Comparison of ENCODE assay signal across 25 cellular contexts in genomic region chr10:124250506-124250905, GRCh38.
DNase-seq lines count a peak whose midpoint lies in the region; ATAC-seq and TF ChIP-seq lines count a peak whose summit lies in the region.
"Had no signal": no experiment of that assay in that cellular context is flagged by ENCODE, and none has a peak within 500 bp of the region (broad histone marks: within the 10 kb centered on the region; RNA-seq: fewer than 3 reads in every experiment).

No MANE protein-coding gene starts in this region.

- H3K27ac Mint-ChIP-seq in neural progenitor cell: peak overlapping the region; percentile 15
- no peak overlapping the region for H3K27ac Mint-ChIP-seq in T-helper 2 cell treated with Interferon-gamma antibody and Interleukin-4, amounts not matched to agents 5 μg/mL and 100 μg/mL, for 36 hours
- H3K27ac Mint-ChIP-seq: activated CD4-positive, alpha-beta T cell treated with anti-CD3 and anti-CD28 coated beads, Interleukin-2, amount 10 ng/mL, durations not matched to agents 7 days and 5 days; activated CD8-positive, alpha-beta memory T cell treated with anti-CD3 and anti-CD28 coated beads, Interleukin-2, amount 10 ng/mL, durations not matched to agents 7 days and 5 days; activated naive CD4-positive, alpha-beta T cell treated with anti-CD3 and anti-CD28 coated beads, Interleukin-2, amount 10 ng/mL, durations not matched to agents 7 days and 5 days; CD4-positive, alpha-beta memory T cell; nephron progenitor cell; WTC11 had no signal

- CTCF ChIA-PET in OCI-LY7 (lab: Charles Lee; ENCODE audit: unreplicated experiment): no interaction called here

- H3K36me3 ChIP-seq in OCI-LY7 (ENCODE audit: insufficient read depth, low read length): no peaks in the 10 kb centered on the region
- H3K36me3 ChIP-seq in neural progenitor cell: no peaks in the 10 kb centered on the region
- H3K36me3 ChIP-seq: brain microvascular endothelial cell, HAP-1, MG63, right atrium auricular region, tibial artery had no signal

- H3K4me1 Mint-ChIP-seq in neural progenitor cell: peaks cover 6% of the 10 kb centered on the region
- no peaks in the 10 kb centered on the region for H3K4me1 Mint-ChIP-seq in T-helper 2 cell treated with Interferon-gamma antibody and Interleukin-4, amounts not matched to agents 5 μg/mL and 100 μg/mL, for 36 hours (ENCODE audit: low read depth)
- H3K4me1 Mint-ChIP-seq: activated CD4-positive, alpha-beta T cell treated with anti-CD3 and anti-CD28 coated beads, Interleukin-2, amount 10 ng/mL, durations not matched to agents 7 days and 5 days; activated CD8-positive, alpha-beta memory T cell treated with anti-CD3 and anti-CD28 coated beads, Interleukin-2, amount 10 ng/mL, durations not matched to agents 7 days and 5 days; activated naive CD4-positive, alpha-beta T cell treated with anti-CD3 and anti-CD28 coated beads, Interleukin-2, amount 10 ng/mL, durations not matched to agents 7 days and 5 days; CD4-positive, alpha-beta memory T cell; WTC11 had no signal

- H3K4me1 ChIP-seq in OCI-LY7 (ENCODE audit: insufficient read depth, low read length, poor library complexity, severe bottlenecking): peaks cover 21% of the 10 kb centered on the region
- no peaks in the 10 kb centered on the region for H3K4me1 ChIP-seq in neural progenitor cell
- H3K4me1 ChIP-seq: HAP-1 had no signal

- peaks cover 3% of the 10 kb centered on the region for H3K27me3 Mint-ChIP-seq in neural progenitor cell (ENCODE audit: insufficient read depth, low read depth)
- H3K27me3 Mint-ChIP-seq in T-helper 2 cell treated with Interferon-gamma antibody and Interleukin-4, amounts not matched to agents 5 μg/mL and 100 μg/mL, for 36 hours (ENCODE audit: low read depth): no peaks in the 10 kb centered on the region
- H3K27me3 Mint-ChIP-seq: activated CD4-positive, alpha-beta T cell treated with anti-CD3 and anti-CD28 coated beads, Interleukin-2, amount 10 ng/mL, durations not matched to agents 7 days and 5 days had no signal

- H3K4me3 ChIP-seq in OCI-LY7 (ENCODE audit: low read depth, low read length, poor library complexity, severe bottlenecking): no peak overlapping the region
- H3K4me3 ChIP-seq in neural progenitor cell: no peak overlapping the region
- H3K4me3 ChIP-seq: HAP-1, lung, MG63, right atrium auricular region, tibial artery had no signal

- H3K79me2 ChIP-seq in OCI-LY7 (ENCODE audit: insufficient read depth, low read depth, low read length) (no peaks in the 10 kb centered on the region), neural progenitor cell (ENCODE audit: low read depth) (no peaks in the 10 kb centered on the region)

- no TSS peak for BruUV-seq in OCI-LY7 (replicated peaks; lab: Mats Ljungman, UMichigan)

- H3K27ac ChIP-seq in OCI-LY7 (ENCODE audit: low read depth, low read length, poor library complexity, severe bottlenecking): no peak overlapping the region
- no peak overlapping the region for H3K27ac ChIP-seq in neural progenitor cell
- H3K27ac ChIP-seq: brain microvascular endothelial cell, right atrium auricular region, tibial artery had no signal

- H3K4me3 Mint-ChIP-seq in neural progenitor cell: peak overlapping the region; percentile 24
- H3K4me3 Mint-ChIP-seq in T-helper 2 cell treated with Interferon-gamma antibody and Interleukin-4, amounts not matched to agents 5 μg/mL and 100 μg/mL, for 36 hours: no peak overlapping the region
- H3K4me3 Mint-ChIP-seq: activated CD4-positive, alpha-beta T cell treated with anti-CD3 and anti-CD28 coated beads, Interleukin-2, amount 10 ng/mL, durations not matched to agents 7 days and 5 days; activated CD8-positive, alpha-beta memory T cell treated with anti-CD3 and anti-CD28 coated beads, Interleukin-2, amount 10 ng/mL, durations not matched to agents 7 days and 5 days; activated naive CD4-positive, alpha-beta T cell treated with anti-CD3 and anti-CD28 coated beads, Interleukin-2, amount 10 ng/mL, durations not matched to agents 7 days and 5 days; CD4-positive, alpha-beta memory T cell; nephron progenitor cell; WTC11 had no signal

- no peaks in the 10 kb centered on the region for H3K9me3 Mint-ChIP-seq in neural progenitor cell
- H3K9me3 Mint-ChIP-seq in T-helper 2 cell treated with Interferon-gamma antibody and Interleukin-4, amounts not matched to agents 5 μg/mL and 100 μg/mL, for 36 hours: no peaks in the 10 kb centered on the region
- H3K9me3 Mint-ChIP-seq: activated CD4-positive, alpha-beta T cell treated with anti-CD3 and anti-CD28 coated beads, Interleukin-2, amount 10 ng/mL, durations not matched to agents 7 days and 5 days; activated naive CD4-positive, alpha-beta T cell treated with anti-CD3 and anti-CD28 coated beads, Interleukin-2, amount 10 ng/mL, durations not matched to agents 7 days and 5 days had no signal

- H3F3A ChIP-seq in neural progenitor cell (ENCODE audit: low read depth): peaks cover 9% of the 10 kb centered on the region

- ATAC-seq in GM21723 (IDR thresholded peaks at IDR 0.05; ENCODE audit: unreplicated experiment): peak; percentile 6
- ATAC-seq: activated CD8-positive, alpha-beta memory T cell treated with anti-CD3 and anti-CD28 coated beads, Interleukin-2, amount 10 ng/mL, durations not matched to agents 7 days and 5 days had no signal

- H2AFZ ChIP-seq in OCI-LY7 (ENCODE audit: low read length) (0 out of 2 replicates have a peak overlapping the region, but pooled peaks have one; percentile 62), neural progenitor cell (replicated peaks) (no peak overlapping the region)

- H3K4me2 ChIP-seq in OCI-LY7 (ENCODE audit: low read length) (no peak overlapping the region), neural progenitor cell (no peak overlapping the region)

- no peaks in the 10 kb centered on the region for H3K9me2 ChIP-seq in OCI-LY7 (ENCODE audit: insufficient read depth, low read length)

- intact Hi-C loops in OCI-LY7 (cut with micrococcal nuclease; ENCODE audit: unreplicated experiment): no loop called here

- POLR2A ChIA-PET in OCI-LY7 (lab: Charles Lee): interaction anchor here (0.6 kb wide), 1 partner anchor 1021 kb away, joined by 3 read pairs; no protein-coding TSS in a partner anchor

- no peaks in the 10 kb centered on the region for H3K27me3 ChIP-seq in neural progenitor cell
- H3K27me3 ChIP-seq: brain microvascular endothelial cell, MG63, right atrium auricular region, tibial artery had no signal

- no peaks in the 10 kb centered on the region for H3K36me3 Mint-ChIP-seq in neural progenitor cell
- no peaks in the 10 kb centered on the region for H3K36me3 Mint-ChIP-seq in T-helper 2 cell treated with Interferon-gamma antibody and Interleukin-4, amounts not matched to agents 5 μg/mL and 100 μg/mL, for 36 hours (ENCODE audit: low read depth)
- H3K36me3 Mint-ChIP-seq: activated CD8-positive, alpha-beta memory T cell treated with anti-CD3 and anti-CD28 coated beads, Interleukin-2, amount 10 ng/mL, durations not matched to agents 7 days and 5 days; activated naive CD4-positive, alpha-beta T cell treated with anti-CD3 and anti-CD28 coated beads, Interleukin-2, amount 10 ng/mL, durations not matched to agents 7 days and 5 days; CD4-positive, alpha-beta memory T cell had no signal

- H3K9me3 ChIP-seq in OCI-LY7 (ENCODE audit: low read length): no peaks in the 10 kb centered on the region
- H3K9me3 ChIP-seq in neural progenitor cell (ENCODE audit: low read depth): no peaks in the 10 kb centered on the region
- H3K9me3 ChIP-seq: HAP-1, MG63, right atrium auricular region, tibial artery had no signal

- DNase-seq in NCI-H1417 (lab: John Stamatoyannopoulos, UW) (peak; percentile 2 to 36 (median 10)), NCI-H1417 treated with DMSO at 0.1 percent for 48 hours (lab: John Stamatoyannopoulos, UW) (no peak), OCI-LY7 (ENCODE audit: low spot score) (no peak), neural progenitor cell (ENCODE audit: low spot score) (no peak), HUDEP-2 (lab: John Stamatoyannopoulos, UW; ENCODE audit: unreplicated experiment in 76 of 76) (no peak), activated T-cell treated with anti-CD3 and anti-CD28 coated beads for 4 hours (no peak)
- DNase-seq in T-helper 2 cell treated with Interferon-gamma antibody and Interleukin-4, amounts not matched to agents 5 μg/mL and 100 μg/mL, for 36 hours (ENCODE audit: low spot score): no peak
- DNase-seq: activated CD4-positive, alpha-beta T cell treated with anti-CD3 and anti-CD28 coated beads, Interleukin-2, amount 10 ng/mL, durations not matched to agents 7 days and 5 days; activated CD8-positive, alpha-beta memory T cell treated with anti-CD3 and anti-CD28 coated beads, Interleukin-2, amount 10 ng/mL, durations not matched to agents 7 days and 5 days; activated naive CD4-positive, alpha-beta T cell treated with anti-CD3 and anti-CD28 coated beads, Interleukin-2, amount 10 ng/mL, durations not matched to agents 7 days and 5 days; brain microvascular endothelial cell; CD4-positive, alpha-beta memory T cell; effector CD4-positive, alpha-beta T cell; KG1; kidney glomerular epithelial cell; MG63; nephron progenitor cell; stimulated activated CD4-positive, alpha-beta T cell treated with anti-CD3 and anti-CD28 coated beads, Interleukin-2, amount 100 ng/mL, for 24 hours; SW 1271; tibial artery had no signal

- TF ChIP-seq CTCF in OCI-LY7 (conservative IDR thresholded peaks at IDR 0.05; ENCODE audit: low read length) (no peak), neural progenitor cell (IDR thresholded peaks at IDR 0.05) (no peak)

- H4K20me1 ChIP-seq in OCI-LY7 (ENCODE audit: insufficient read depth, low read length): no peaks in the 10 kb centered on the region
- H4K20me1 ChIP-seq in neural progenitor cell (ENCODE audit: low read depth): no peaks in the 10 kb centered on the region

- H3K9ac ChIP-seq in neural progenitor cell: no peak overlapping the region

Comparison
In these comparisons a context has a peak if more than half of its experiments do, and no peak if none do; other contexts are left out.
1. DNase-seq: peak in NCI-H1417 (3 of 3); none in NCI-H1417 treated with DMSO at 0.1 percent for 48 hours (single experiment), OCI-LY7 (single experiment), neural progenitor cell (single experiment), T-helper 2 cell treated with Interferon-gamma antibody and Interleukin-4, amounts not matched to agents 5 μg/mL and 100 μg/mL, for 36 hours (single experiment), HUDEP-2 (0 of 76) and activated T-cell treated with anti-CD3 and anti-CD28 coated beads for 4 hours (single experiment).